In genomic region chr3:195259146-195259563, GRCh38 we compare ENCODE assay signal across 8 cellular contexts. TPM values are rescaled to one million over a fixed set of nuclear protein-coding genes. Genes with fewer than 3 reads are reported as not detected.
A peak's percentile ranks its signal among the peaks of the same experiment; 100 is the strongest.
DNase-seq lines count a peak whose midpoint lies in the region; TF ChIP-seq lines count a peak whose summit lies in the region.

No MANE protein-coding gene starts in this region.

- H3K9me3 Mint-ChIP-seq in chondrocyte (ENCODE audit: low read depth) (no peaks in the 10 kb centered on the region), CD14-positive monocyte (no peaks in the 10 kb centered on the region)

- DNase-seq in NCI-H82 (lab: John Stamatoyannopoulos, UW) (peak; percentile 67), NCI-H82 treated with DMSO at 0.1 percent for 48 hours (lab: John Stamatoyannopoulos, UW; ENCODE audit: unreplicated experiment) (no peak), MG63 (no peak), chondrocyte (ENCODE audit: low spot score) (no peak), middle frontal gyrus (ENCODE audit: extremely low spot score, low spot score) (no peak), SHP77 treated with DMSO at 0.1 percent for 48 hours (lab: John Stamatoyannopoulos, UW) (no peak), CD14-positive monocyte (ENCODE audit: low spot score) (no peak)

- H3K36me3 ChIP-seq in MG63 (peaks cover 11% of the 10 kb centered on the region), mucosa of stomach (ENCODE audit: control insufficient read depth, insufficient read depth, low read length) (no peaks in the 10 kb centered on the region)

- H3K4me3 ChIP-seq in MG63 (peak overlapping the region; percentile 71), mucosa of stomach (ENCODE audit: low read length) (peak overlapping the region; percentile 39)

- H3K27me3 Mint-ChIP-seq in chondrocyte (ENCODE audit: low read depth) (no peaks in the 10 kb centered on the region), CD14-positive monocyte (ENCODE audit: low read depth in 3 of 3) (peaks cover 0 to 2% (median 0%) of the 10 kb centered on the region in 3 donors)

- H3K9me3 ChIP-seq in MG63 (no peaks in the 10 kb centered on the region), mucosa of stomach (ENCODE audit: control insufficient read depth, low read length) (no peaks in the 10 kb centered on the region)

- intact Hi-C loops in CD14-positive monocyte (cut with micrococcal nuclease) = loop anchor here in 1 of 2 donors (10.0 kb wide), 1 partner anchor 154 kb away; no protein-coding TSS in a partner anchor

- H3K4me1 Mint-ChIP-seq in chondrocyte (ENCODE audit: low read depth) (peaks cover 49% of the 10 kb centered on the region), CD14-positive monocyte (peaks cover 36% of the 10 kb centered on the region)

- no peak overlapping the region for H3K4me3 Mint-ChIP-seq in chondrocyte (ENCODE audit: unreplicated experiment)
- peak overlapping the region in 1 of 2 donors; percentile 73 for H3K4me3 Mint-ChIP-seq in CD14-positive monocyte

- no peaks in the 10 kb centered on the region for H3K27me3 ChIP-seq in MG63
- no peaks in the 10 kb centered on the region for H3K27me3 ChIP-seq in mucosa of stomach (ENCODE audit: control insufficient read depth, insufficient read depth, low read length)

- TF ChIP-seq CTCF in chondrocyte (IDR thresholded peaks at IDR 0.05) = no peak
- no peak for TF ChIP-seq CTCF in CD14-positive monocyte (IDR thresholded peaks at IDR 0.05)

- H3K4me1 ChIP-seq in mucosa of stomach (ENCODE audit: control insufficient read depth, insufficient read depth, low read length) = peaks cover 16% of the 10 kb centered on the region

- peak overlapping the region; percentile 74 for H3K9ac ChIP-seq in mucosa of stomach (ENCODE audit: low read length)

- H3K36me3 Mint-ChIP-seq in chondrocyte (ENCODE audit: low read depth) (no peaks in the 10 kb centered on the region), CD14-positive monocyte (peaks cover 12 to 13% of the 10 kb centered on the region in 2 donors)

- H3K27ac Mint-ChIP-seq in chondrocyte (ENCODE audit: unreplicated experiment) (peak overlapping the region; percentile 66), CD14-positive monocyte (peak overlapping the region in 3 of 7 donors; percentile 51 to 75 (median 66))

RNA-seq across cellular contexts. Expression of gene XXYLT1, which starts 11.8 kb away (rescaled TPM):
- 23.0 and 43.7 TPM in 2 replicates for total RNA-seq in MG63 (2014; rRNA removed; shearing (Covaris generic); ENCODE audit: low replicate concordance)
- 32.7 to 51.3 TPM (median 33.6 TPM) in 3 replicates for total RNA-seq in chondrocyte
- polyA plus RNA-seq in CD14-positive monocyte = 10 to 100 TPM; 11.8 to 13.5 TPM
